ENCODE assay signal across 10 cellular contexts in genomic region chr19:16160943-16161560, GRCh38. TPM values are rescaled to one million over a fixed set of nuclear protein-coding genes. Genes with fewer than 3 reads are reported as not detected.
DNase-seq lines count a peak whose midpoint lies in the region; ATAC-seq and TF ChIP-seq lines count a peak whose summit lies in the region.
"Had no signal": no experiment of that assay in that cellular context is flagged by ENCODE, and none has a peak within 500 bp of the region (broad histone marks: within the 10 kb centered on the region; RNA-seq: fewer than 3 reads in every experiment).

No MANE protein-coding gene starts in this region.

- H3K36me3 ChIP-seq in MG63, result no peaks in the 10 kb centered on the region
- peaks cover 0 to 20% (median 5%) of the 10 kb centered on the region in 3 experiments for H3K36me3 ChIP-seq in naive thymus-derived CD4-positive, alpha-beta T cell (ENCODE audit: control insufficient read depth in 2 of 3, insufficient read depth in 3 of 3, low read length in 3 of 3)
- no peaks in the 10 kb centered on the region for H3K36me3 ChIP-seq in gastroesophageal sphincter

- no peaks in the 10 kb centered on the region for H3K4me1 ChIP-seq in naive thymus-derived CD4-positive, alpha-beta T cell (ENCODE audit: control insufficient read depth in 2 of 2, insufficient read depth in 2 of 2, low read length in 2 of 2)
- no peaks in the 10 kb centered on the region for H3K4me1 ChIP-seq in gastroesophageal sphincter

- no peak overlapping the region for H3K27ac ChIP-seq in naive thymus-derived CD4-positive, alpha-beta T cell (ENCODE audit: low read depth, low read length)
- H3K27ac ChIP-seq in gastroesophageal sphincter, result no peak overlapping the region
- H3K27ac ChIP-seq: coronary artery had no signal

- H3K4me3 ChIP-seq in AG10803 (ENCODE audit: low read length) (no peak overlapping the region), MG63 (no peak overlapping the region), gastroesophageal sphincter (no peak overlapping the region)
- H3K4me3 ChIP-seq in naive thymus-derived CD4-positive, alpha-beta T cell (ENCODE audit: low read length), result no peak overlapping the region
- H3K4me3 ChIP-seq: coronary artery had no signal

- peak; percentile 92 for ATAC-seq in activated naive CD8-positive, alpha-beta T cell treated with anti-CD3 and anti-CD28 coated beads, Interleukin-2, amount 50 U/mL, for 24 hours
- ATAC-seq in naive thymus-derived CD4-positive, alpha-beta T cell, result peak; percentile 40
- ATAC-seq in WTC11, result no peak
- ATAC-seq in HG03135 (IDR thresholded peaks at IDR 0.05; ENCODE audit: unreplicated experiment), result no peak
- ATAC-seq in gastroesophageal sphincter, result no peak

- H3K27me3 ChIP-seq in MG63 (no peaks in the 10 kb centered on the region), gastroesophageal sphincter (no peaks in the 10 kb centered on the region)
- H3K27me3 ChIP-seq in naive thymus-derived CD4-positive, alpha-beta T cell (ENCODE audit: control insufficient read depth in 2 of 2, insufficient read depth in 2 of 2, low read length in 2 of 2), result no peaks in the 10 kb centered on the region

- DNase-seq in AG10803 (ENCODE audit: low read depth) (peak; percentile 30), MG63 (peak; percentile 79), WTC11 (ENCODE audit: low spot score) (no peak), NCI-H128 (lab: John Stamatoyannopoulos, UW; ENCODE audit: unreplicated experiment) (no peak)
- DNase-seq in activated naive CD8-positive, alpha-beta T cell treated with anti-CD3 and anti-CD28 coated beads, Interleukin-2, amount 50 U/mL, for 24 hours, result peak; percentile 80
- peak in 1 of 9 donors; percentile 68 for DNase-seq in naive thymus-derived CD4-positive, alpha-beta T cell

- H3K9me3 ChIP-seq in MG63 (no peaks in the 10 kb centered on the region), gastroesophageal sphincter (no peaks in the 10 kb centered on the region)
- no peaks in the 10 kb centered on the region for H3K9me3 ChIP-seq in naive thymus-derived CD4-positive, alpha-beta T cell (ENCODE audit: control insufficient read depth in 2 of 3, low read length in 3 of 3)

- POLR2A ChIA-PET in naive thymus-derived CD4-positive, alpha-beta T cell (lab: Charles Lee), result no interaction called here
- POLR2A ChIA-PET in WTC11 (lab: Charles Lee), result interaction anchor here (2.2 kb wide), 1 partner anchor 86 kb away, joined by 5 read pairs; no protein-coding TSS in a partner anchor

- peak overlapping the region; percentile 57 for H3K4me3 Mint-ChIP-seq in activated naive CD8-positive, alpha-beta T cell treated with anti-CD3 and anti-CD28 coated beads, Interleukin-2, amount 50 U/mL, for 24 hours
- H3K4me3 Mint-ChIP-seq in naive thymus-derived CD4-positive, alpha-beta T cell, result no peak overlapping the region
- H3K4me3 Mint-ChIP-seq in WTC11, result no peak overlapping the region
- H3K4me3 Mint-ChIP-seq: neural crest cell had no signal

- intact Hi-C loops in naive thymus-derived CD4-positive, alpha-beta T cell (cut with micrococcal nuclease), result no loop called here

- peaks cover 14% of the 10 kb centered on the region for H3K36me3 Mint-ChIP-seq in activated naive CD8-positive, alpha-beta T cell treated with anti-CD3 and anti-CD28 coated beads, Interleukin-2, amount 50 U/mL, for 24 hours (ENCODE audit: low read depth)
- peaks cover 0 to 16% (median 9%) of the 10 kb centered on the region in 5 donors for H3K36me3 Mint-ChIP-seq in naive thymus-derived CD4-positive, alpha-beta T cell
- no peaks in the 10 kb centered on the region for H3K36me3 Mint-ChIP-seq in WTC11

- TF ChIP-seq EP300 in gastroesophageal sphincter (IDR thresholded peaks at IDR 0.05), result no peak

- H3K9me3 Mint-ChIP-seq in activated naive CD8-positive, alpha-beta T cell treated with anti-CD3 and anti-CD28 coated beads, Interleukin-2, amount 50 U/mL, for 24 hours, result no peaks in the 10 kb centered on the region
- no peaks in the 10 kb centered on the region for H3K9me3 Mint-ChIP-seq in naive thymus-derived CD4-positive, alpha-beta T cell
- H3K9me3 Mint-ChIP-seq in WTC11, result no peaks in the 10 kb centered on the region
- H3K9me3 Mint-ChIP-seq: neural crest cell had no signal

- TF ChIP-seq CTCF in AG10803 (conservative IDR thresholded peaks at IDR 0.05; ENCODE audit: low read length) (no peak), WTC11 (IDR thresholded peaks at IDR 0.05) (no peak), gastroesophageal sphincter (IDR thresholded peaks at IDR 0.05) (no peak)

- CTCF ChIA-PET in naive thymus-derived CD4-positive, alpha-beta T cell (lab: Charles Lee), result interaction anchor here (0.6 kb wide), 1 partner anchor 161 kb away, joined by 3 read pairs; no protein-coding TSS in a partner anchor
- CTCF ChIA-PET in WTC11 (lab: Charles Lee), result interaction anchor here (0.6 kb wide), 1 partner anchor 19 kb away, joined by 4 read pairs; no protein-coding TSS in a partner anchor

- no peak for TF ChIP-seq POLR2A in gastroesophageal sphincter (IDR thresholded peaks at IDR 0.05)

- H3K27me3 Mint-ChIP-seq in activated naive CD8-positive, alpha-beta T cell treated with anti-CD3 and anti-CD28 coated beads, Interleukin-2, amount 50 U/mL, for 24 hours, result no peaks in the 10 kb centered on the region
- H3K27me3 Mint-ChIP-seq in naive thymus-derived CD4-positive, alpha-beta T cell, result no peaks in the 10 kb centered on the region
- no peaks in the 10 kb centered on the region for H3K27me3 Mint-ChIP-seq in WTC11 (ENCODE audit: low read depth)

- H3K4me1 Mint-ChIP-seq in activated naive CD8-positive, alpha-beta T cell treated with anti-CD3 and anti-CD28 coated beads, Interleukin-2, amount 50 U/mL, for 24 hours, result peaks cover 27% of the 10 kb centered on the region
- peaks cover 0 to 21% (median 0%) of the 10 kb centered on the region in 7 donors for H3K4me1 Mint-ChIP-seq in naive thymus-derived CD4-positive, alpha-beta T cell
- no peaks in the 10 kb centered on the region for H3K4me1 Mint-ChIP-seq in WTC11
- H3K4me1 Mint-ChIP-seq: neural crest cell had no signal

- H3K27ac Mint-ChIP-seq in activated naive CD8-positive, alpha-beta T cell treated with anti-CD3 and anti-CD28 coated beads, Interleukin-2, amount 50 U/mL, for 24 hours, result peak overlapping the region; percentile 90
- H3K27ac Mint-ChIP-seq in naive thymus-derived CD4-positive, alpha-beta T cell, result peak overlapping the region in 1 of 9 donors; percentile 74
- no peak overlapping the region for H3K27ac Mint-ChIP-seq in WTC11

- WGBS in gastroesophageal sphincter (ENCODE audit: low coverage in 1 of 2), 2 donors, result 20 to 73% methylated on average over 1 to 12 of the region's 14 CpGs

TF ChIP-seq in WTC11, 78 proteins besides CTCF, POLR2A, EP300 and RAD21 (continues in another document):
- TF ChIP-seq IRF1 (CRISPR knock-in tag; IDR thresholded peaks at IDR 0.05), result no peak
- no peak for TF ChIP-seq JUN (CRISPR knock-in tag; IDR thresholded peaks at IDR 0.05)
- no peak for TF ChIP-seq NR2C2 (CRISPR knock-in tag; IDR thresholded peaks at IDR 0.05)
- TF ChIP-seq ATF1 (CRISPR knock-in tag; IDR thresholded peaks at IDR 0.05), result no peak
- no peak for TF ChIP-seq FOXJ3 (CRISPR knock-in tag; IDR thresholded peaks at IDR 0.05; ENCODE audit: borderline replicate concordance)

RNA-seq across cellular contexts. Expression of gene CIB3, which starts 12.3 kb away (rescaled TPM):
- total RNA-seq in MG63 (2014; rRNA removed; shearing (Covaris generic); ENCODE audit: low replicate concordance), result not detected in 2 replicates
- total RNA-seq in naive thymus-derived CD4-positive, alpha-beta T cell, result not detected
- not detected for polyA plus RNA-seq in naive thymus-derived CD4-positive, alpha-beta T cell
- not detected in 3 replicates for total RNA-seq in WTC11 (2021)
- total RNA-seq in gastroesophageal sphincter, result not detected
- total RNA-seq: neural crest cell had no signal

RNA-seq across cellular contexts. Expression of gene HSH2D, which starts 17.6 kb away (rescaled TPM):
- not detected in 2 replicates for total RNA-seq in MG63 (2014; rRNA removed; shearing (Covaris generic); ENCODE audit: low replicate concordance)
- 10 to 100 TPM; 20.0 to 60.0 (median 46.4) TPM for total RNA-seq in naive thymus-derived CD4-positive, alpha-beta T cell
- 10 to 100 TPM in 1 of 2 donors, 1 to 10 TPM in 1; 7.2 to 17.8 TPM for polyA plus RNA-seq in naive thymus-derived CD4-positive, alpha-beta T cell
- total RNA-seq in WTC11 (2021) (1.6 to 3.2 TPM (median 3.0 TPM) in 3 replicates), gastroesophageal sphincter (under 1 TPM in 2 of 4 donors, not detected in 2; 0.87 to 0.94 TPM)
- total RNA-seq: neural crest cell had no signal

RNA-seq across cellular contexts. Expression of gene FAM32A, which starts 24.2 kb away (rescaled TPM):
- total RNA-seq in MG63 (2014; rRNA removed; shearing (Covaris generic); ENCODE audit: low replicate concordance), result 128 and 150 TPM in 2 replicates
- 10 to 100 TPM; 45.9 to 69.4 (median 65.9) TPM for total RNA-seq in naive thymus-derived CD4-positive, alpha-beta T cell
- polyA plus RNA-seq in naive thymus-derived CD4-positive, alpha-beta T cell, result 100 to 1,000 TPM; 139 to 177 TPM
- total RNA-seq in WTC11 (2021), result 59.5 to 62.6 TPM (median 62.2 TPM) in 3 replicates
- total RNA-seq in gastroesophageal sphincter, result 100 to 1,000 TPM in 2 of 4 donors, 10 to 100 TPM in 2; 90.1 to 126 (median 104) TPM

RNA-seq across cellular contexts. Expression of gene AP1M1, which starts 36.7 kb away (rescaled TPM):
- total RNA-seq in MG63 (2014; rRNA removed; shearing (Covaris generic); ENCODE audit: low replicate concordance), result 85.6 and 135 TPM in 2 replicates
- total RNA-seq in naive thymus-derived CD4-positive, alpha-beta T cell, result 100 to 1,000 TPM in 4 of 5 experiments, 10 to 100 TPM in 1; 94.9 to 149 (median 125) TPM
- polyA plus RNA-seq in naive thymus-derived CD4-positive, alpha-beta T cell, result 100 to 1,000 TPM; 134 to 169 TPM
- total RNA-seq in WTC11 (2021) (27.7 to 34.5 TPM (median 30.5 TPM) in 3 replicates), gastroesophageal sphincter (100 to 1,000 TPM in 2 of 4 donors, 10 to 100 TPM in 2; 62.0 to 140 (median 105) TPM)

RNA-seq across cellular contexts. Expression of gene RAB8A, which starts 49.4 kb away (rescaled TPM):
- 134 and 149 TPM in 2 replicates for total RNA-seq in MG63 (2014; rRNA removed; shearing (Covaris generic); ENCODE audit: low replicate concordance)
- total RNA-seq in naive thymus-derived CD4-positive, alpha-beta T cell, result 100 to 1,000 TPM in 2 of 5 experiments, 10 to 100 TPM in 3; 64.4 to 154 (median 74.5) TPM
- polyA plus RNA-seq in naive thymus-derived CD4-positive, alpha-beta T cell, result 10 to 100 TPM; 61.8 to 82.2 TPM
- total RNA-seq in WTC11 (2021), result 68.4 to 81.8 TPM (median 74.0 TPM) in 3 replicates
- total RNA-seq in gastroesophageal sphincter, result 10 to 100 TPM; 32.4 to 52.5 (median 44.9) TPM

Comparison
In these comparisons a context has a peak if more than half of its experiments do, and no peak if none do; other contexts are left out.
1. DNase-seq: peak in AG10803 (single experiment), MG63 (single experiment) and activated naive CD8-positive, alpha-beta T cell treated with anti-CD3 and anti-CD28 coated beads, Interleukin-2, amount 50 U/mL, for 24 hours (single experiment); none in WTC11 (single experiment) and NCI-H128 (single experiment).
2. ATAC-seq: peak in activated naive CD8-positive, alpha-beta T cell treated with anti-CD3 and anti-CD28 coated beads, Interleukin-2, amount 50 U/mL, for 24 hours (single experiment) and naive thymus-derived CD4-positive, alpha-beta T cell (single experiment); none in WTC11 (single experiment), HG03135 (single experiment) and gastroesophageal sphincter (single experiment).